In genomic region chr5:35159370-35159742, GRCh38 we compare ENCODE assay signal across 15 cellular contexts.
A peak's percentile ranks its signal among the peaks of the same experiment; 100 is the strongest.
DNase-seq lines count a peak whose midpoint lies in the region; ATAC-seq and TF ChIP-seq lines count a peak whose summit lies in the region.
"Had no signal": no experiment of that assay in that cellular context is flagged by ENCODE, and none has a peak within 500 bp of the region (broad histone marks: within the 10 kb centered on the region; RNA-seq: fewer than 3 reads in every experiment).

No MANE protein-coding gene starts in this region.

- intact Hi-C loops in Right ventricle myocardium inferior (cut with DNase I) (no loop called here), left cardiac atrium (cut with DNase I) (no loop called here), aorta (cut with DNase I) (no loop called here)

- H3K36me3 ChIP-seq in right atrium auricular region (no peaks in the 10 kb centered on the region), aorta (ENCODE audit: control insufficient read depth in 1 of 2, insufficient read depth in 2 of 2, low read length in 1 of 2) (no peaks in the 10 kb centered on the region)

- H3K9me3 ChIP-seq in right atrium auricular region (no peaks in the 10 kb centered on the region), aorta (ENCODE audit: control insufficient read depth, low read length) (no peaks in the 10 kb centered on the region)

- H3K4me3 ChIP-seq in right atrium auricular region (no peak overlapping the region), aorta (ENCODE audit: low read length in 2 of 2) (no peak overlapping the region)

- ATAC-seq in Right ventricle myocardium inferior: peak; percentile 75
- ATAC-seq in left cardiac atrium: peak; percentile 33 to 77
- peak; percentile 11 for ATAC-seq in aorta (ENCODE audit: low FRiP score)
- ATAC-seq in GM21390 (IDR thresholded peaks at IDR 0.05; ENCODE audit: unreplicated experiment): no peak

- peaks cover 0 to 11% of the 10 kb centered on the region in 2 donors for H3K4me1 ChIP-seq in right atrium auricular region
- H3K4me1 ChIP-seq in aorta (ENCODE audit: control insufficient read depth in 1 of 2, insufficient read depth in 2 of 2, low read length in 2 of 2): no peaks in the 10 kb centered on the region

- TF ChIP-seq CTCF in right atrium auricular region (IDR thresholded peaks at IDR 0.05): no peak

- H3K27ac ChIP-seq in right atrium auricular region (peak overlapping the region in 1 of 2 donors; percentile 13), aorta (ENCODE audit: low read depth in 1 of 2, low read length in 2 of 2) (no peak overlapping the region)

- no peaks in the 10 kb centered on the region for H3K27me3 ChIP-seq in right atrium auricular region
- H3K27me3 ChIP-seq in aorta (ENCODE audit: control insufficient read depth in 1 of 2, insufficient read depth in 2 of 2, low read length in 1 of 2): no peaks in the 10 kb centered on the region

- 21 to 29% methylated on average over 2 of the region's 2 CpGs for WGBS in aorta, 2 donors

- DNase-seq in Right ventricle myocardium inferior (ENCODE audit: missing footprints) (no peak), right atrium auricular region (ENCODE audit: low spot score) (no peak), left cardiac atrium (no peak), mucosa of gallbladder (ENCODE audit: low spot score) (peak; percentile 31), aorta (no peak), dedifferentiated amniotic fluid mesenchymal stem cell (ENCODE audit: extremely low spot score) (no peak)
- DNase-seq in stimulated activated CD4-positive, alpha-beta T cell treated with anti-CD3 and anti-CD28 coated beads, Interleukin-4, amount 100 ng/mL, for 1 hour: no peak
- DNase-seq: 8988T; activated CD4-positive, alpha-beta T cell treated with anti-CD3 and anti-CD28 coated beads for 4 hours; activated T-cell treated with anti-CD3 and anti-CD28 coated beads for 4 hours; CD8-positive, alpha-beta memory T cell; GF-D8; NCI-H2081; NCI-H82 had no signal
